In the genomic region with DNA sequence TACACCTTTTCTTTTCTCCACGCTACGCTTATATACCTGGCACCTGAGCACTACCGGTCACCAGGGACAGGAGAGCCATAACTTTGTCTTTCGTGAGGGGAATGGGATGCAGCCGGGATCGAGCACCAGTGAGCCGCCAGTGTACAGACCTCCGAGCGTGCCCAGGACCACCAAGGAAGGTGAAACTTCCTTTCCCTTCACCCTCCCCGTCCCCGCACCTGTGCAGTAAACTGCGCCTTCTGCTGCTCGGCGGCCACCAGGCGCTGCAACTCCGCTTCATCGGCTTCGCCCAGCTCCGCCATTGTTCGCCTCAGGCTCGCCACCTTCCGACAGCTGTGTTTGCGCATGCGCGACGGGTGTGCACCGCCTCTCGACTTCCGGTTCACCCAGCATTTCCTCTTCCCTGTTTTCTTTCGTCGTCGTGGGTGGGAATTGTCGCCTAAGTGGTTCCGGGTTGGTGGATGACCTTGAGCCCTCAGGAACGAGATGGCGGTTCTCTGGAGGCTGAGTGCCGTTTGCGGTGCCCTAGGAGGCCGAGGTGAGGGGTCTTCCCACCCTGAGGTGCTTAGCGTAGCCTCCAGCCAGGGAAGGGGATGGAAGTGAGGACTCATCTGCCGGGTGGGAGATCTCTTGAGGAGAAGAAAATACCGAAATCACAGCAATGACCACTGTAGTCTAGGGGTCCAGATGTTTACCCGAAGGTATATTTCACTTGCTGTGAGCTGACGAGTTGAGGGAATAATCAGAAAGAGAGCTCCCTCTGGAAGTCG, we compare ENCODE assay signal across 1 cellular context.
TF ChIP-seq lines count a peak whose summit lies in the region.

Gene SDHD (plus strand): TSS at position 452 of the 770 bp plus-strand sequence. CDS start 35 bp downstream, at position 487.
A gene with protein sequence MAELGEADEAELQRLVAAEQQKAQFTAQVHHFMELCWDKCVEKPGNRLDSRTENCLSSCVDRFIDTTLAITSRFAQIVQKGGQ (minus strand): TSS at position 335 of the 770 bp plus-strand sequence. CDS start 33 bp downstream, at position 302.

TF ChIP-seq in K562, 482 proteins besides CTCF, POLR2A, EP300 and RAD21 (continued from another document and continues in another):
- 0 out of 2 replicates have a peak, but pooled peaks have one; percentile 14 for TF ChIP-seq ZNF175 (CRISPR knock-in tag; IDR thresholded peaks at IDR 0.05; ENCODE audit: low read depth)
- no peak for TF ChIP-seq PRPF4 (IDR thresholded peaks at IDR 0.05; ENCODE audit: insufficient read depth, low read depth, low read length, poor library complexity, severe bottlenecking)
- no peak for TF ChIP-seq ZNF311 (CRISPR knock-in tag; IDR thresholded peaks at IDR 0.05)
- TF ChIP-seq NFATC3 (IDR thresholded peaks at IDR 0.05), result peak; percentile 100
- TF ChIP-seq ZFP30 (CRISPR knock-in tag; IDR thresholded peaks at IDR 0.05; ENCODE audit: borderline replicate concordance), result no peak
- TF ChIP-seq CHD2 (IDR thresholded peaks at IDR 0.05; ENCODE audit: low read depth, low read length), result peak; percentile 4; the same call in 1 of the 2 replicates
- no peak for TF ChIP-seq CBX1 (IDR thresholded peaks at IDR 0.05; ENCODE audit: low read depth)
- no peak for TF ChIP-seq HNRNPL (IDR thresholded peaks at IDR 0.05; ENCODE audit: low read depth, low read length)
- no peak for TF ChIP-seq FIP1L1 (IDR thresholded peaks at IDR 0.05; ENCODE audit: low read depth, low read length, poor library complexity, severe bottlenecking)
- TF ChIP-seq SAFB (IDR thresholded peaks at IDR 0.05; ENCODE audit: borderline replicate concordance, low read depth, low read length), result no peak
- no peak for TF ChIP-seq SRSF3 (IDR thresholded peaks at IDR 0.05; ENCODE audit: insufficient read depth, low read length)
- no peak for TF ChIP-seq NCOA6 (IDR thresholded peaks at IDR 0.05)
- TF ChIP-seq ZNF695 (CRISPR knock-in tag; IDR thresholded peaks at IDR 0.05), result no peak
- TF ChIP-seq FOXK2 (conservative IDR thresholded peaks at IDR 0.05 in 1 of 2, IDR thresholded peaks at IDR 0.05 in 1 of 2; ENCODE audit: low read depth in 2 of 2), result peak; percentile 98 to 100
- TF ChIP-seq GTF3C2 (IDR thresholded peaks at IDR 0.05; ENCODE audit: borderline replicate concordance, extremely low read depth, insufficient read length), result no peak
- no peak; the same call in 1 of the 2 replicates for TF ChIP-seq ZSCAN32 (CRISPR knock-in tag; IDR thresholded peaks at IDR 0.05)
- TF ChIP-seq FOSL1 (tag; conservative IDR thresholded peaks at IDR 0.05), result peak; percentile 28; the same call in 1 of the 2 replicates
- TF ChIP-seq, protein P1, sequence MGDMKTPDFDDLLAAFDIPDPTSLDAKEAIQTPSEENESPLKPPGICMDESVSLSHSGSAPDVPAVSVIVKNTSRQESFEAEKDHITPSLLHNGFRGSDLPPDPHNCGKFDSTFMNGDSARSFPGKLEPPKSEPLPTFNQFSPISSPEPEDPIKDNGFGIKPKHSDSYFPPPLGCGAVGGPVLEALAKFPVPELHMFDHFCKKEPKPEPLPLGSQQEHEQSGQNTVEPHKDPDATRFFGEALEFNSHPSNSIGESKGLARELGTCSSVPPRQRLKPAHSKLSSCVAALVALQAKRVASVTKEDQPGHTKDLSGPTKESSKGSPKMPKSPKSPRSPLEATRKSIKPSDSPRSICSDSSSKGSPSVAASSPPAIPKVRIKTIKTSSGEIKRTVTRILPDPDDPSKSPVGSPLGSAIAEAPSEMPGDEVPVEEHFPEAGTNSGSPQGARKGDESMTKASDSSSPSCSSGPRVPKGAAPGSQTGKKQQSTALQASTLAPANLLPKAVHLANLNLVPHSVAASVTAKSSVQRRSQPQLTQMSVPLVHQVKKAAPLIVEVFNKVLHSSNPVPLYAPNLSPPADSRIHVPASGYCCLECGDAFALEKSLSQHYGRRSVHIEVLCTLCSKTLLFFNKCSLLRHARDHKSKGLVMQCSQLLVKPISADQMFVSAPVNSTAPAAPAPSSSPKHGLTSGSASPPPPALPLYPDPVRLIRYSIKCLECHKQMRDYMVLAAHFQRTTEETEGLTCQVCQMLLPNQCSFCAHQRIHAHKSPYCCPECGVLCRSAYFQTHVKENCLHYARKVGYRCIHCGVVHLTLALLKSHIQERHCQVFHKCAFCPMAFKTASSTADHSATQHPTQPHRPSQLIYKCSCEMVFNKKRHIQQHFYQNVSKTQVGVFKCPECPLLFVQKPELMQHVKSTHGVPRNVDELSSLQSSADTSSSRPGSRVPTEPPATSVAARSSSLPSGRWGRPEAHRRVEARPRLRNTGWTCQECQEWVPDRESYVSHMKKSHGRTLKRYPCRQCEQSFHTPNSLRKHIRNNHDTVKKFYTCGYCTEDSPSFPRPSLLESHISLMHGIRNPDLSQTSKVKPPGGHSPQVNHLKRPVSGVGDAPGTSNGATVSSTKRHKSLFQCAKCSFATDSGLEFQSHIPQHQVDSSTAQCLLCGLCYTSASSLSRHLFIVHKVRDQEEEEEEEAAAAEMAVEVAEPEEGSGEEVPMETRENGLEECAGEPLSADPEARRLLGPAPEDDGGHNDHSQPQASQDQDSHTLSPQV (IDR thresholded peaks at IDR 0.05), result 0 out of 2 replicates have a peak, but pooled peaks have one; percentile 10
- TF ChIP-seq CBFA2T3 (IDR thresholded peaks at IDR 0.05), result no peak
- no peak for TF ChIP-seq KDM1A (IDR thresholded peaks at IDR 0.05)
- no peak for TF ChIP-seq TAL1 (IDR thresholded peaks at IDR 0.05)
- peak; percentile 75; the same call in 1 of the 2 replicates for TF ChIP-seq EHMT2 (IDR thresholded peaks at IDR 0.05)
- TF ChIP-seq E2F3 (CRISPR knock-in tag; IDR thresholded peaks at IDR 0.05), result no peak
- TF ChIP-seq, protein P2, sequence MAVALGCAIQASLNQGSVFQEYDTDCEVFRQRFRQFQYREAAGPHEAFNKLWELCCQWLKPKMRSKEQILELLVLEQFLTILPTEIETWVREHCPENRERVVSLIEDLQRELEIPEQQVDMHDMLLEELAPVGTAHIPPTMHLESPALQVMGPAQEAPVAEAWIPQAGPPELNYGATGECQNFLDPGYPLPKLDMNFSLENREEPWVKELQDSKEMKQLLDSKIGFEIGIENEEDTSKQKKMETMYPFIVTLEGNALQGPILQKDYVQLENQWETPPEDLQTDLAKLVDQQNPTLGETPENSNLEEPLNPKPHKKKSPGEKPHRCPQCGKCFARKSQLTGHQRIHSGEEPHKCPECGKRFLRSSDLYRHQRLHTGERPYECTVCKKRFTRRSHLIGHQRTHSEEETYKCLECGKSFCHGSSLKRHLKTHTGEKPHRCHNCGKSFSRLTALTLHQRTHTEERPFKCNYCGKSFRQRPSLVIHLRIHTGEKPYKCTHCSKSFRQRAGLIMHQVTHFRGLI (CRISPR knock-in tag; IDR thresholded peaks at IDR 0.05), result no peak
- TF ChIP-seq XRCC5 (IDR thresholded peaks at IDR 0.05; ENCODE audit: low read depth, low read length), result no peak
- no peak for TF ChIP-seq ZNF830 (CRISPR knock-in tag; IDR thresholded peaks at IDR 0.05)
- TF ChIP-seq C11orf30 (IDR thresholded peaks at IDR 0.05; ENCODE audit: low read depth), result peak; percentile 92
- TF ChIP-seq PURB (CRISPR knock-in tag; IDR thresholded peaks at IDR 0.05; ENCODE audit: low read depth), result no peak
- TF ChIP-seq, protein P3, sequence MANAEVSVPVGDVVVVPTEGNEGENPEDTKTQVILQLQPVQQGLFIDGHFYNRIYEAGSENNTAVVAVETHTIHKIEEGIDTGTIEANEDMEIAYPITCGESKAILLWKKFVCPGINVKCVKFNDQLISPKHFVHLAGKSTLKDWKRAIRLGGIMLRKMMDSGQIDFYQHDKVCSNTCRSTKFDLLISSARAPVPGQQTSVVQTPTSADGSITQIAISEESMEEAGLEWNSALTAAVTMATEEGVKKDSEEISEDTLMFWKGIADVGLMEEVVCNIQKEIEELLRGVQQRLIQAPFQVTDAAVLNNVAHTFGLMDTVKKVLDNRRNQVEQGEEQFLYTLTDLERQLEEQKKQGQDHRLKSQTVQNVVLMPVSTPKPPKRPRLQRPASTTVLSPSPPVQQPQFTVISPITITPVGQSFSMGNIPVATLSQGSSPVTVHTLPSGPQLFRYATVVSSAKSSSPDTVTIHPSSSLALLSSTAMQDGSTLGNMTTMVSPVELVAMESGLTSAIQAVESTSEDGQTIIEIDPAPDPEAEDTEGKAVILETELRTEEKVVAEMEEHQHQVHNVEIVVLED (CRISPR knock-in tag; IDR thresholded peaks at IDR 0.05), result peak; percentile 3; the same call in 1 of the 2 replicates
- TF ChIP-seq RUNX1 (IDR thresholded peaks at IDR 0.05; ENCODE audit: low read depth), result no peak
- no peak for TF ChIP-seq ZNF133 (CRISPR knock-in tag; IDR thresholded peaks at IDR 0.05)
- TF ChIP-seq KAT7 (CRISPR knock-in tag; IDR thresholded peaks at IDR 0.05; ENCODE audit: borderline replicate concordance), result peak; percentile 21; the same call in 1 of the 2 replicates
- no peak for TF ChIP-seq ZNF140 (CRISPR knock-in tag; IDR thresholded peaks at IDR 0.05)
- peak; percentile 79 for TF ChIP-seq HCFC1 (IDR thresholded peaks at IDR 0.05; ENCODE audit: low read depth, low read length)
- TF ChIP-seq THRAP3 (IDR thresholded peaks at IDR 0.05; ENCODE audit: borderline replicate concordance), result no peak
- TF ChIP-seq IFI16 (CRISPR knock-in tag; IDR thresholded peaks at IDR 0.05), result no peak
- peak; percentile 59; the same call in 1 of the 2 replicates for TF ChIP-seq ETS1 (conservative IDR thresholded peaks at IDR 0.05; ENCODE audit: control insufficient read depth, low read depth, low read length)
- no peak; the same call in 1 of the 2 replicates for TF ChIP-seq ZBTB7A (IDR thresholded peaks at IDR 0.05; ENCODE audit: borderline replicate concordance, control insufficient read depth, low read depth, low read length)
- TF ChIP-seq SREBF2 (CRISPR knock-in tag; IDR thresholded peaks at IDR 0.05), result no peak
- TF ChIP-seq RNF219 (CRISPR knock-in tag; IDR thresholded peaks at IDR 0.05), result no peak
- peak; percentile 99 for TF ChIP-seq KDM2B (CRISPR knock-in tag; IDR thresholded peaks at IDR 0.05)
- peak; percentile 97 to 98 for TF ChIP-seq NRF1 (conservative IDR thresholded peaks at IDR 0.05 in 1 of 2, IDR thresholded peaks at IDR 0.05 in 1 of 2)
- TF ChIP-seq HDAC3 (IDR thresholded peaks at IDR 0.05; ENCODE audit: borderline replicate concordance, partially characterized antibody), result no peak
